Comparison of ENCODE assay signal across 8 cellular contexts in genomic region chr5:178590141-178590923, GRCh38. TPM values are rescaled to one million over a fixed set of nuclear protein-coding genes. Genes with fewer than 3 reads are reported as not detected.
A peak's percentile ranks its signal among the peaks of the same experiment; 100 is the strongest.
DNase-seq lines count a peak whose midpoint lies in the region; TF ChIP-seq lines count a peak whose summit lies in the region.

Gene COL23A1 (minus strand): TSS chr5:178590393.

- CTCF ChIA-PET in MCF 10A (lab: Yijun Ruan, JAX): interaction anchor here (0.6 to 1.4 kb wide), 3 partner anchors 9 to 355 kb away, joined by 3 read pairs; no protein-coding TSS in a partner anchor

- no peak within 1 kb of the TSS for H3K27ac Mint-ChIP-seq in MCF 10A (ENCODE audit: low read depth, unreplicated experiment)

- intact Hi-C loops in MCF 10A (cut with micrococcal nuclease): no loop called here

- POLR2A ChIA-PET in MCF 10A (lab: Yijun Ruan, JAX): no interaction called here

- H3K27me3 Mint-ChIP-seq in MCF 10A (ENCODE audit: insufficient read depth, unreplicated experiment): no peaks in the 10 kb centered on the region

- peaks cover 2% of the 10 kb centered on the region for H3K9me3 ChIP-seq in iPS-18c (ENCODE audit: control insufficient read depth, insufficient read depth, low read length)

- no peak within 1 kb of the TSS for H3K4me3 Mint-ChIP-seq in MCF 10A (ENCODE audit: unreplicated experiment)

- peak within 1 kb of the TSS; percentile 29 for H3K4me3 ChIP-seq in HFF-Myc (replicated peaks; ENCODE audit: low read depth, low read length)
- H3K4me3 ChIP-seq in iPS-18c (ENCODE audit: insufficient read depth, low read depth, low read length): peak within 1 kb of the TSS; percentile 62
- peak within 1 kb of the TSS; percentile 53 for H3K4me3 ChIP-seq in skeletal muscle cell (ENCODE audit: low read depth, low read length)

- DNase-seq in CD1c-positive myeloid dendritic cell (ENCODE audit: extremely low spot score) (peak; percentile 77), HFF-Myc (ENCODE audit: extremely low read depth, low read depth) (no peak), SKM-1 treated with dmso at 0.1 percent for 144 hours (lab: John Stamatoyannopoulos, UW; ENCODE audit: unreplicated experiment) (peak; percentile 58), MCF 10A (ENCODE audit: unreplicated experiment) (no peak), skeletal muscle cell (ENCODE audit: low read depth) (no peak), NCI-H2196 treated with DMSO at 0.1 percent for 48 hours (lab: John Stamatoyannopoulos, UW; ENCODE audit: unreplicated experiment) (no peak), cortex of kidney (lab: John Stamatoyannopoulos, UW) (no peak)

- H3K4me1 Mint-ChIP-seq in MCF 10A (ENCODE audit: insufficient read depth, unreplicated experiment): peaks cover 13% of the 10 kb centered on the region

- TF ChIP-seq CTCF in HFF-Myc (IDR thresholded peaks at IDR 0.05; ENCODE audit: low read depth, low read length, missing control alignments): peak; percentile 73
- TF ChIP-seq CTCF in MCF 10A (IDR thresholded peaks at IDR 0.05; ENCODE audit: unreplicated experiment): peak; percentile 34

- peaks cover 17% of the 10 kb centered on the region for H3K36me3 Mint-ChIP-seq in MCF 10A (ENCODE audit: insufficient read depth, unreplicated experiment)

- H3K9me3 Mint-ChIP-seq in MCF 10A (ENCODE audit: unreplicated experiment): peaks cover 17% of the 10 kb centered on the region

- BruUV-seq in MCF 10A (replicated peaks; lab: Mats Ljungman, UMichigan): no TSS peak

RNA-seq across cellular contexts. Expression of gene COL23A1, which starts in this region (rescaled TPM):
- 0.10 TPM in 1 of 2 replicates, not detected in the other for total RNA-seq in MCF 10A (2022)

Comparison
In these comparisons a context has a peak if more than half of its experiments do, and no peak if none do; other contexts are left out.
1. DNase-seq: peak in CD1c-positive myeloid dendritic cell (single experiment) and SKM-1 treated with dmso at 0.1 percent for 144 hours (single experiment); none in HFF-Myc (single experiment), MCF 10A (single experiment), skeletal muscle cell (single experiment), NCI-H2196 treated with DMSO at 0.1 percent for 48 hours (single experiment) and cortex of kidney (single experiment).
2. Peak in every context shown above with its lines, with median percentiles within 50 percentile points of each other: H3K4me3 ChIP-seq.